ENCODE assay signal across 21 cellular contexts in the genomic region with DNA sequence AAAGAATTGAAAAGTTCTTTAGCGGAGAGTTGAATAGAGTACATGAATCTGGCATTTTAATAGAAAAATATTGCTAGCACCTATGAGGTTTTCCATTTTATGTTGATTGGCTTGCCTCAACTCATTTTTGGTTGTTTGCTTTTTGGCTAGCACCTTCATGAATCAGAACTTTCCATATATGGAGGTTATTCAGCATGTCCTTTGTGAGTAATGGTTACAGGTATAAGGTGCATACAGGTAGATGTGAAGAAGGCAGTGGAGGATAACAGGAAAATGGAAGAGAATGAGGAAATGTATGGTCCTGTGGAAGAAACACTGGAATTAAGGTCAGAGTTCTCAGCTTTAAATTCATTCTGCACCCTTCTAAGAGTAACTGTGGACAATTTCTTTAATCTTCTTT.
"Had no signal": no experiment of that assay in that cellular context is flagged by ENCODE, and none has a peak within 500 bp of the region (broad histone marks: within the 10 kb centered on the region; RNA-seq: fewer than 3 reads in every experiment).

No MANE protein-coding gene starts in this region.

- H3K27me3 ChIP-seq: esophagus muscularis mucosa, gastrocnemius medialis, heart left ventricle, hepatocyte, left lung had no signal

- ATAC-seq: gastrocnemius medialis; heart left ventricle; left cardiac atrium; left lung; left ventricle myocardium superior; lower lobe of right lung; naive thymus-derived CD4-positive, alpha-beta T cell; natural killer cell had no signal

- H3K36me3 ChIP-seq: esophagus muscularis mucosa, gastrocnemius medialis, heart left ventricle, left lung, lower lobe of right lung had no signal

- H3K4me3 ChIP-seq: coronary artery, dorsolateral prefrontal cortex, esophagus muscularis mucosa, gastrocnemius medialis, heart left ventricle, hepatocyte, left lung, lower lobe of right lung had no signal

- FAIRE-seq: colon, islet of Langerhans, keratinocyte had no signal

- DNase-seq: dermis blood vessel endothelial cell; dorsolateral prefrontal cortex; effector CD4-positive, alpha-beta T cell; effector memory CD4-positive, alpha-beta T cell; erythroblast; foreskin melanocyte; gastrocnemius medialis; heart left ventricle; left cardiac atrium; left lung; left ventricle myocardium superior; lower lobe of right lung; mesenchymal stem cell; naive thymus-derived CD4-positive, alpha-beta T cell; natural killer cell had no signal
